In the genomic region with DNA sequence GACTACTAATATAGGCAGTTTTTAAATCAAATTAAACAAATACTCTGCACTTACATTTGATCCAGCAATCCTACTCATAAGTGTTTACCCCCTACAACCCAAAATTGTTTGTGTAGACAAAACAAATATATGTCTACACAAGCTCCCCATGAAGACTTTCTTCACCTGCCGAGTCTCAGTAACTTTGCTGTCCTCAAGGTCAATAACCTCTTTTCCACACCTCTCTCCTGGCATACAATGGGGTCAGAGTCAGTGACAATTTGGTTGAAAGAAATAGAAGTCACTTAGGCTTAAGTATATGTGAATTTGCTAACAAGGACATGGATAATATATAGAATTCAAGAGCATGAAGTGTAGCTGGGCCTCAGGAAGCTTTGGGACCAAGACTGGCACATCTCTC, we compare ENCODE assay signal across 27 cellular contexts.
"Had no signal": no experiment of that assay in that cellular context is flagged by ENCODE, and none has a peak within 500 bp of the region (broad histone marks: within the 10 kb centered on the region; RNA-seq: fewer than 3 reads in every experiment).

No MANE protein-coding gene starts in this region.

- H3K9me3 ChIP-seq: colonic mucosa, esophagus muscularis mucosa, esophagus squamous epithelium, gastrocnemius medialis, gastroesophageal sphincter had no signal

- H3K4me3 ChIP-seq: colonic mucosa, coronary artery, dorsolateral prefrontal cortex, esophagus muscularis mucosa, esophagus squamous epithelium, gastrocnemius medialis, gastroesophageal sphincter had no signal

- H3K4me1 ChIP-seq: colonic mucosa, esophagus muscularis mucosa, gastrocnemius medialis, gastroesophageal sphincter had no signal

- H3K27ac Mint-ChIP-seq: dendritic cell treated with granulocyte-macrophage colony-stimulating factor and Interleukin-4, amounts not matched to agents 40 ng/mL and 50 ng/mL, for 4 days; effector memory CD8-positive, alpha-beta T cell; endodermal cell had no signal

- H3K27me3 ChIP-seq: colonic mucosa, dorsolateral prefrontal cortex, esophagus muscularis mucosa, esophagus squamous epithelium, foreskin keratinocyte, gastrocnemius medialis, gastroesophageal sphincter had no signal

- FAIRE-seq: colon, endometrium, endothelial cell of umbilical vein, frontal cortex had no signal

- H3K27ac ChIP-seq: colonic mucosa, coronary artery, dorsolateral prefrontal cortex, epithelial cell of prostate, esophagus muscularis mucosa, esophagus squamous epithelium, foreskin keratinocyte, gastrocnemius medialis, gastroesophageal sphincter had no signal

- H3K36me3 ChIP-seq: colonic mucosa, esophagus muscularis mucosa, esophagus squamous epithelium, gastrocnemius medialis, gastroesophageal sphincter had no signal

- H3K9me3 Mint-ChIP-seq: dendritic cell treated with granulocyte-macrophage colony-stimulating factor and Interleukin-4, amounts not matched to agents 40 ng/mL and 50 ng/mL, for 4 days; effector memory CD8-positive, alpha-beta T cell had no signal

- DNase-seq: colonic mucosa; cortex of kidney; dermis blood vessel endothelial cell; dorsolateral prefrontal cortex; effector CD4-positive, alpha-beta T cell; effector CD8-positive, alpha-beta T cell; effector memory CD4-positive, alpha-beta T cell; effector memory CD8-positive, alpha-beta T cell; endodermal cell; erythroblast; esophagus squamous epithelium; foreskin fibroblast; foreskin keratinocyte; foreskin melanocyte; gastrocnemius medialis; glutamatergic neuron; head of caudate nucleus had no signal

- H3K4me3 Mint-ChIP-seq: dendritic cell treated with granulocyte-macrophage colony-stimulating factor and Interleukin-4, amounts not matched to agents 40 ng/mL and 50 ng/mL, for 4 days; effector memory CD8-positive, alpha-beta T cell; endodermal cell had no signal

- H3K27me3 Mint-ChIP-seq: dendritic cell treated with granulocyte-macrophage colony-stimulating factor and Interleukin-4, amounts not matched to agents 40 ng/mL and 50 ng/mL, for 4 days had no signal

- ATAC-seq: effector memory CD8-positive, alpha-beta T cell; esophagus mucosa; foreskin keratinocyte; gastrocnemius medialis; gastroesophageal sphincter had no signal
